ENCODE assay signal across 8 cellular contexts in the genomic region with DNA sequence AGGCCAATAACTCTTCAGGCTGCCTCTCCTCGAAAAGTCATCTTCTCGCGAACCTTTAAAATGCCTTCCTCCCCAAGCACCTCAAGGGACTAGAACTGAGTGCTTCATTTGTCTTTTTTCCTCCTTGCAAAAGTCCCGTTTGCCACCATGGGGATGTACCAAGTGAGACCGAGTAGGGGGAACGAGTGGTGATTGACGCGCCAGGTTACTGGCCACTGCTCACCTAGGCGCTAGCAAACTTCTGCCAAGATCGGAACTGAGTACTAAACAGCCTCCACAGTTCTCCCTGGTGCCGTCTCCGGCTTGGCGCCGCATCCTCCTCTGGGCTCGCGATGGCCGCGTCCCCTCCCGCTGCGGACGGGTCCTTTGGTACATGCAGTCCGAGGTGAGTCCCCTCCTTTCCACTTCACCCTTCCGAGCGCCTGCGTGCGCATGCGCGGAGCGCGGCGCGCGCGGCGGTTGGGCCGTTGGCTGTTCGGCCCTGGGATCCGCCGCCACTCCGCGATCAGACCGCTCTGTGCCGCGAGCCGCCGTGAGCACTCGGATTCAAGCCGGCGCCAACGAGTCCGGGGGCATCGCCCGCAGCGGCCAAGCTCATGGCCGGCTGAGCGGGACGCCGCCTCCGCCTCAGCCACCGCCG. TPM values are rescaled to one million over a fixed set of nuclear protein-coding genes. Genes with fewer than 3 reads are reported as not detected.
DNase-seq lines count a peak whose midpoint lies in the region; ATAC-seq and TF ChIP-seq lines count a peak whose summit lies in the region.

CDK16 (plus strand) TSS at position 402 of the 640 bp plus-strand sequence. CDS start 4,877 bp downstream, outside the sequence.

- H3K4me3 Mint-ChIP-seq in activated B cell treated with CpG ODN at 0.5 μM for 24 hours, result peak within 1 kb of the TSS; percentile 92

- CTCF ChIA-PET in activated B cell treated with CpG ODN at 0.5 μM for 24 hours (lab: Charles Lee), result interaction anchor here (1.0 to 1.5 kb wide), 4 partner anchors 22 to 305 kb away, joined by 3 to 4 read pairs (median 4); no protein-coding TSS in a partner anchor

- H3K4me3 ChIP-seq in cardiac fibroblast (replicated peaks in 1 of 2; ENCODE audit: low read depth in 2 of 2, low read length in 2 of 2), result peak within 1 kb of the TSS; percentile 65 to 66

- peaks cover 40% of the 10 kb centered on the region for H3K4me1 Mint-ChIP-seq in activated B cell treated with CpG ODN at 0.5 μM for 24 hours

- intact Hi-C loops in activated B cell treated with CpG ODN at 0.5 μM for 24 hours (cut with micrococcal nuclease), result loop anchor here (1.0 to 5.0 kb wide), 6 partner anchors 15 to 434 kb away; partner anchors contain the start of genes ELK1, RBM10, UBA1 and USP11

- no peaks in the 10 kb centered on the region for H3K9me3 Mint-ChIP-seq in activated B cell treated with CpG ODN at 0.5 μM for 24 hours

- H3K27ac Mint-ChIP-seq in activated B cell treated with CpG ODN at 0.5 μM for 24 hours, result peak within 1 kb of the TSS; percentile 99

- peak; percentile 65 for DNase-seq in ACHN
- peak; percentile 67 for DNase-seq in NCI-H2196 (lab: John Stamatoyannopoulos, UW; ENCODE audit: unreplicated experiment)
- DNase-seq in activated B cell treated with CpG ODN at 0.5 μM for 24 hours, result peak; percentile 69
- DNase-seq in cardiac fibroblast (ENCODE audit: low read depth in 2 of 2), result peak; percentile 80 to 87
- peak; percentile 79 for DNase-seq in iris pigment epithelial cell (ENCODE audit: low read depth)
- DNase-seq in stimulated activated CD4-positive, alpha-beta T cell treated with anti-CD3 and anti-CD28 coated beads, Interleukin-12 subunit alpha, Interleukin-12 subunit beta, amount 100 ng/mL, for 4 hours, result peak; percentile 62

- no peaks in the 10 kb centered on the region for H3K27me3 Mint-ChIP-seq in activated B cell treated with CpG ODN at 0.5 μM for 24 hours

- in situ Hi-C loops in ACHN (cut with HindIII; ENCODE audit: low pct_ligation_motif_present, low pct_unique_long_range_greater_than_20kb, low sequenced_read_pairs), result no loop called here

- ATAC-seq in GM18870 (IDR thresholded peaks at IDR 0.05; ENCODE audit: unreplicated experiment), result peak; percentile 31
- peak; percentile 32 for ATAC-seq in HG03108 (IDR thresholded peaks at IDR 0.05; ENCODE audit: unreplicated experiment)
- peak; percentile 35 for ATAC-seq in activated B cell treated with CpG ODN at 0.5 μM for 24 hours (ENCODE audit: low read depth)

- POLR2A ChIA-PET in activated B cell treated with CpG ODN at 0.5 μM for 24 hours (lab: Charles Lee), result interaction anchor here (0.5 to 3.6 kb wide), 24 partner anchors 11 to 1679 kb away, joined by 3 to 53 read pairs (median 4); partner anchors contain the start of genes ARAF, NDUFB11, PQBP1 and RBM10

- no peak for TF ChIP-seq CTCF in activated B cell treated with CpG ODN at 0.5 μM for 24 hours (IDR thresholded peaks at IDR 0.05)
- TF ChIP-seq CTCF in cardiac fibroblast (IDR thresholded peaks at IDR 0.05; ENCODE audit: low read depth, low read length), result no peak

- H3K36me3 Mint-ChIP-seq in activated B cell treated with CpG ODN at 0.5 μM for 24 hours (ENCODE audit: low read depth), result peaks cover 49% of the 10 kb centered on the region

RNA-seq across cellular contexts. Expression of gene CDK16, which starts in this region (rescaled TPM):
- total RNA-seq in activated B cell treated with CpG ODN at 0.5 μM for 24 hours, result 45.0 and 49.0 TPM in 2 replicates

Comparison
In these comparisons a context has a peak if more than half of its experiments do, and no peak if none do; other contexts are left out.
1. Peak in every context shown above with its lines: DNase-seq, ATAC-seq and H3K4me3 ChIP-seq.